In the genomic region with DNA sequence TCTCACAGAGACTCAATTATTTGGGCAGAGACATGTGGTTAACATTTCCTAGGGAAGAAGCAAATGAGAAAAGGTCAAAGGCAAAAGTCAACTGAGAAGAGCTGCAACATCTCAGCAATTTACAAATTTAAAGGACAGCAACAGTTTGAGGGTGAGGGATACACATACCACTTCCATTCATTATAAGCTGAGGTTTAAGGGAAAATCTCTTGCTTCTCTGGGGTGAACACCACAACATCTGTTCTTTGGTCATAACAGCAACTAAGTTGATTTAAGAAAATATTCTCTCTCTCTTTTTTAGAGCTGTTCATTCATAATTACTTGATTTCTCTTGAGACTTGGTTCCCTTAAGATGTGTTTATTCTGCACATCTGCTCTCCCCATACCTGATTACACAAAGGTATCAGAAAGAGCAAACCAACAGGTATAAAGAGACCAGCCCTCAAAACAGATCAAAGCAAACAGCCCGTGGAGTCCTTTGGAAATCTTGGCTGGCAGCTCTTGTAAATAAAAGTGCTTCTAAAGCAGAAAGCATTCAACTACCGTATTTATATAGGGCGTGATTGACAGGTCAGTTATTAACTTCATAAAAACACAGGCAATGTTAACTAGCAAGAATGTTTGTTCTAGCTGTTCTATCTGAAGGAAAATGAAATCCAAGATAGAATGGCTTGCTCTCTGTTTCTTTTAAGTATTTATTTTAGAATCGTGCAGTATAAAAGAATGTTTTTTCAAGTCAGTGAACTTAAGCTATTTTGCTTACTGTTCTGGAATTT, we compare ENCODE assay signal across 1 cellular context.
A peak's percentile ranks its signal among the peaks of the same experiment; 100 is the strongest.
TF ChIP-seq lines count a peak whose summit lies in the region.

No MANE protein-coding gene starts in this region.

TF ChIP-seq in HepG2, 621 proteins besides CTCF, POLR2A, EP300 and RAD21 (continued from another document and continues in another):
- TF ChIP-seq NFIC (IDR thresholded peaks at IDR 0.05; ENCODE audit: low read length) (peak; percentile 93), DMAP1 (CRISPR knock-in tag; IDR thresholded peaks at IDR 0.05) (0 out of 2 replicates have a peak, but pooled peaks have one; percentile 30), ARNTL (CRISPR knock-in tag; IDR thresholded peaks at IDR 0.05) (no peak), ZNF337 (CRISPR knock-in tag; IDR thresholded peaks at IDR 0.05; ENCODE audit: borderline replicate concordance, low read depth) (0 out of 2 replicates have a peak, but pooled peaks have one; percentile 66), ERF (CRISPR knock-in tag; IDR thresholded peaks at IDR 0.05) (peak; percentile 47; the same call in 1 of the 2 replicates), HDAC6 (IDR thresholded peaks at IDR 0.05; ENCODE audit: low read depth, low read length) (no peak), GATAD2A (CRISPR knock-in tag; IDR thresholded peaks at IDR 0.05) (peak; percentile 97), NFKB2 (CRISPR knock-in tag; IDR thresholded peaks at IDR 0.05; ENCODE audit: borderline replicate concordance) (no peak), ZSCAN9 (CRISPR knock-in tag; IDR thresholded peaks at IDR 0.05; ENCODE audit: borderline replicate concordance) (no peak; the same call in 1 of the 2 replicates), HDAC1 (CRISPR knock-in tag; IDR thresholded peaks at IDR 0.05) (peak; percentile 54; the same call in 1 of the 2 replicates)
- TF ChIP-seq, protein P1, sequence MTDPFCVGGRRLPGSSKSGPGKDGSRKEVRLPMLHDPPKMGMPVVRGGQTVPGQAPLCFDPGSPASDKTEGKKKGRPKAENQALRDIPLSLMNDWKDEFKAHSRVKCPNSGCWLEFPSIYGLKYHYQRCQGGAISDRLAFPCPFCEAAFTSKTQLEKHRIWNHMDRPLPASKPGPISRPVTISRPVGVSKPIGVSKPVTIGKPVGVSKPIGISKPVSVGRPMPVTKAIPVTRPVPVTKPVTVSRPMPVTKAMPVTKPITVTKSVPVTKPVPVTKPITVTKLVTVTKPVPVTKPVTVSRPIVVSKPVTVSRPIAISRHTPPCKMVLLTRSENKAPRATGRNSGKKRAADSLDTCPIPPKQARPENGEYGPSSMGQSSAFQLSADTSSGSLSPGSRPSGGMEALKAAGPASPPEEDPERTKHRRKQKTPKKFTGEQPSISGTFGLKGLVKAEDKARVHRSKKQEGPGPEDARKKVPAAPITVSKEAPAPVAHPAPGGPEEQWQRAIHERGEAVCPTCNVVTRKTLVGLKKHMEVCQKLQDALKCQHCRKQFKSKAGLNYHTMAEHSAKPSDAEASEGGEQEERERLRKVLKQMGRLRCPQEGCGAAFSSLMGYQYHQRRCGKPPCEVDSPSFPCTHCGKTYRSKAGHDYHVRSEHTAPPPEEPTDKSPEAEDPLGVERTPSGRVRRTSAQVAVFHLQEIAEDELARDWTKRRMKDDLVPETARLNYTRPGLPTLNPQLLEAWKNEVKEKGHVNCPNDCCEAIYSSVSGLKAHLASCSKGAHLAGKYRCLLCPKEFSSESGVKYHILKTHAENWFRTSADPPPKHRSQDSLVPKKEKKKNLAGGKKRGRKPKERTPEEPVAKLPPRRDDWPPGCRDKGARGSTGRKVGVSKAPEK (CRISPR knock-in tag; IDR thresholded peaks at IDR 0.05; ENCODE audit: borderline replicate concordance), result no peak
- TF ChIP-seq, protein P2, sequence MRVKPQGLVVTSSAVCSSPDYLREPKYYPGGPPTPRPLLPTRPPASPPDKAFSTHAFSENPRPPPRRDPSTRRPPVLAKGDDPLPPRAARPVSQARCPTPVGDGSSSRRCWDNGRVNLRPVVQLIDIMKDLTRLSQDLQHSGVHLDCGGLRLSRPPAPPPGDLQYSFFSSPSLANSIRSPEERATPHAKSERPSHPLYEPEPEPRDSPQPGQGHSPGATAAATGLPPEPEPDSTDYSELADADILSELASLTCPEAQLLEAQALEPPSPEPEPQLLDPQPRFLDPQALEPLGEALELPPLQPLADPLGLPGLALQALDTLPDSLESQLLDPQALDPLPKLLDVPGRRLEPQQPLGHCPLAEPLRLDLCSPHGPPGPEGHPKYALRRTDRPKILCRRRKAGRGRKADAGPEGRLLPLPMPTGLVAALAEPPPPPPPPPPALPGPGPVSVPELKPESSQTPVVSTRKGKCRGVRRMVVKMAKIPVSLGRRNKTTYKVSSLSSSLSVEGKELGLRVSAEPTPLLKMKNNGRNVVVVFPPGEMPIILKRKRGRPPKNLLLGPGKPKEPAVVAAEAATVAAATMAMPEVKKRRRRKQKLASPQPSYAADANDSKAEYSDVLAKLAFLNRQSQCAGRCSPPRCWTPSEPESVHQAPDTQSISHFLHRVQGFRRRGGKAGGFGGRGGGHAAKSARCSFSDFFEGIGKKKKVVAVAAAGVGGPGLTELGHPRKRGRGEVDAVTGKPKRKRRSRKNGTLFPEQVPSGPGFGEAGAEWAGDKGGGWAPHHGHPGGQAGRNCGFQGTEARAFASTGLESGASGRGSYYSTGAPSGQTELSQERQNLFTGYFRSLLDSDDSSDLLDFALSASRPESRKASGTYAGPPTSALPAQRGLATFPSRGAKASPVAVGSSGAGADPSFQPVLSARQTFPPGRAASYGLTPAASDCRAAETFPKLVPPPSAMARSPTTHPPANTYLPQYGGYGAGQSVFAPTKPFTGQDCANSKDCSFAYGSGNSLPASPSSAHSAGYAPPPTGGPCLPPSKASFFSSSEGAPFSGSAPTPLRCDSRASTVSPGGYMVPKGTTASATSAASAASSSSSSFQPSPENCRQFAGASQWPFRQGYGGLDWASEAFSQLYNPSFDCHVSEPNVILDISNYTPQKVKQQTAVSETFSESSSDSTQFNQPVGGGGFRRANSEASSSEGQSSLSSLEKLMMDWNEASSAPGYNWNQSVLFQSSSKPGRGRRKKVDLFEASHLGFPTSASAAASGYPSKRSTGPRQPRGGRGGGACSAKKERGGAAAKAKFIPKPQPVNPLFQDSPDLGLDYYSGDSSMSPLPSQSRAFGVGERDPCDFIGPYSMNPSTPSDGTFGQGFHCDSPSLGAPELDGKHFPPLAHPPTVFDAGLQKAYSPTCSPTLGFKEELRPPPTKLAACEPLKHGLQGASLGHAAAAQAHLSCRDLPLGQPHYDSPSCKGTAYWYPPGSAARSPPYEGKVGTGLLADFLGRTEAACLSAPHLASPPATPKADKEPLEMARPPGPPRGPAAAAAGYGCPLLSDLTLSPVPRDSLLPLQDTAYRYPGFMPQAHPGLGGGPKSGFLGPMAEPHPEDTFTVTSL (CRISPR knock-in tag; IDR thresholded peaks at IDR 0.05; ENCODE audit: borderline replicate concordance), result peak; percentile 98
- TF ChIP-seq, protein P3, sequence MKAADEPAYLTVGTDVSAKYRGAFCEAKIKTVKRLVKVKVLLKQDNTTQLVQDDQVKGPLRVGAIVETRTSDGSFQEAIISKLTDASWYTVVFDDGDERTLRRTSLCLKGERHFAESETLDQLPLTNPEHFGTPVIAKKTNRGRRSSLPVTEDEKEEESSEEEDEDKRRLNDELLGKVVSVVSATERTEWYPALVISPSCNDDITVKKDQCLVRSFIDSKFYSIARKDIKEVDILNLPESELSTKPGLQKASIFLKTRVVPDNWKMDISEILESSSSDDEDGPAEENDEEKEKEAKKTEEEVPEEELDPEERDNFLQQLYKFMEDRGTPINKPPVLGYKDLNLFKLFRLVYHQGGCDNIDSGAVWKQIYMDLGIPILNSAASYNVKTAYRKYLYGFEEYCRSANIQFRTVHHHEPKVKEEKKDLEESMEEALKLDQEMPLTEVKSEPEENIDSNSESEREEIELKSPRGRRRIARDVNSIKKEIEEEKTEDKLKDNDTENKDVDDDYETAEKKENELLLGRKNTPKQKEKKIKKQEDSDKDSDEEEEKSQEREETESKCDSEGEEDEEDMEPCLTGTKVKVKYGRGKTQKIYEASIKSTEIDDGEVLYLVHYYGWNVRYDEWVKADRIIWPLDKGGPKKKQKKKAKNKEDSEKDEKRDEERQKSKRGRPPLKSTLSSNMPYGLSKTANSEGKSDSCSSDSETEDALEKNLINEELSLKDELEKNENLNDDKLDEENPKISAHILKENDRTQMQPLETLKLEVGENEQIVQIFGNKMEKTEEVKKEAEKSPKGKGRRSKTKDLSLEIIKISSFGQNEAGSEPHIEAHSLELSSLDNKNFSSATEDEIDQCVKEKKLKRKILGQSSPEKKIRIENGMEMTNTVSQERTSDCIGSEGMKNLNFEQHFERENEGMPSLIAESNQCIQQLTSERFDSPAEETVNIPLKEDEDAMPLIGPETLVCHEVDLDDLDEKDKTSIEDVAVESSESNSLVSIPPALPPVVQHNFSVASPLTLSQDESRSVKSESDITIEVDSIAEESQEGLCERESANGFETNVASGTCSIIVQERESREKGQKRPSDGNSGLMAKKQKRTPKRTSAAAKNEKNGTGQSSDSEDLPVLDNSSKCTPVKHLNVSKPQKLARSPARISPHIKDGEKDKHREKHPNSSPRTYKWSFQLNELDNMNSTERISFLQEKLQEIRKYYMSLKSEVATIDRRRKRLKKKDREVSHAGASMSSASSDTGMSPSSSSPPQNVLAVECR (CRISPR knock-in tag; IDR thresholded peaks at IDR 0.05; ENCODE audit: borderline replicate concordance), result peak; percentile 19; the same call in 1 of the 2 replicates
- TF ChIP-seq, protein P4, sequence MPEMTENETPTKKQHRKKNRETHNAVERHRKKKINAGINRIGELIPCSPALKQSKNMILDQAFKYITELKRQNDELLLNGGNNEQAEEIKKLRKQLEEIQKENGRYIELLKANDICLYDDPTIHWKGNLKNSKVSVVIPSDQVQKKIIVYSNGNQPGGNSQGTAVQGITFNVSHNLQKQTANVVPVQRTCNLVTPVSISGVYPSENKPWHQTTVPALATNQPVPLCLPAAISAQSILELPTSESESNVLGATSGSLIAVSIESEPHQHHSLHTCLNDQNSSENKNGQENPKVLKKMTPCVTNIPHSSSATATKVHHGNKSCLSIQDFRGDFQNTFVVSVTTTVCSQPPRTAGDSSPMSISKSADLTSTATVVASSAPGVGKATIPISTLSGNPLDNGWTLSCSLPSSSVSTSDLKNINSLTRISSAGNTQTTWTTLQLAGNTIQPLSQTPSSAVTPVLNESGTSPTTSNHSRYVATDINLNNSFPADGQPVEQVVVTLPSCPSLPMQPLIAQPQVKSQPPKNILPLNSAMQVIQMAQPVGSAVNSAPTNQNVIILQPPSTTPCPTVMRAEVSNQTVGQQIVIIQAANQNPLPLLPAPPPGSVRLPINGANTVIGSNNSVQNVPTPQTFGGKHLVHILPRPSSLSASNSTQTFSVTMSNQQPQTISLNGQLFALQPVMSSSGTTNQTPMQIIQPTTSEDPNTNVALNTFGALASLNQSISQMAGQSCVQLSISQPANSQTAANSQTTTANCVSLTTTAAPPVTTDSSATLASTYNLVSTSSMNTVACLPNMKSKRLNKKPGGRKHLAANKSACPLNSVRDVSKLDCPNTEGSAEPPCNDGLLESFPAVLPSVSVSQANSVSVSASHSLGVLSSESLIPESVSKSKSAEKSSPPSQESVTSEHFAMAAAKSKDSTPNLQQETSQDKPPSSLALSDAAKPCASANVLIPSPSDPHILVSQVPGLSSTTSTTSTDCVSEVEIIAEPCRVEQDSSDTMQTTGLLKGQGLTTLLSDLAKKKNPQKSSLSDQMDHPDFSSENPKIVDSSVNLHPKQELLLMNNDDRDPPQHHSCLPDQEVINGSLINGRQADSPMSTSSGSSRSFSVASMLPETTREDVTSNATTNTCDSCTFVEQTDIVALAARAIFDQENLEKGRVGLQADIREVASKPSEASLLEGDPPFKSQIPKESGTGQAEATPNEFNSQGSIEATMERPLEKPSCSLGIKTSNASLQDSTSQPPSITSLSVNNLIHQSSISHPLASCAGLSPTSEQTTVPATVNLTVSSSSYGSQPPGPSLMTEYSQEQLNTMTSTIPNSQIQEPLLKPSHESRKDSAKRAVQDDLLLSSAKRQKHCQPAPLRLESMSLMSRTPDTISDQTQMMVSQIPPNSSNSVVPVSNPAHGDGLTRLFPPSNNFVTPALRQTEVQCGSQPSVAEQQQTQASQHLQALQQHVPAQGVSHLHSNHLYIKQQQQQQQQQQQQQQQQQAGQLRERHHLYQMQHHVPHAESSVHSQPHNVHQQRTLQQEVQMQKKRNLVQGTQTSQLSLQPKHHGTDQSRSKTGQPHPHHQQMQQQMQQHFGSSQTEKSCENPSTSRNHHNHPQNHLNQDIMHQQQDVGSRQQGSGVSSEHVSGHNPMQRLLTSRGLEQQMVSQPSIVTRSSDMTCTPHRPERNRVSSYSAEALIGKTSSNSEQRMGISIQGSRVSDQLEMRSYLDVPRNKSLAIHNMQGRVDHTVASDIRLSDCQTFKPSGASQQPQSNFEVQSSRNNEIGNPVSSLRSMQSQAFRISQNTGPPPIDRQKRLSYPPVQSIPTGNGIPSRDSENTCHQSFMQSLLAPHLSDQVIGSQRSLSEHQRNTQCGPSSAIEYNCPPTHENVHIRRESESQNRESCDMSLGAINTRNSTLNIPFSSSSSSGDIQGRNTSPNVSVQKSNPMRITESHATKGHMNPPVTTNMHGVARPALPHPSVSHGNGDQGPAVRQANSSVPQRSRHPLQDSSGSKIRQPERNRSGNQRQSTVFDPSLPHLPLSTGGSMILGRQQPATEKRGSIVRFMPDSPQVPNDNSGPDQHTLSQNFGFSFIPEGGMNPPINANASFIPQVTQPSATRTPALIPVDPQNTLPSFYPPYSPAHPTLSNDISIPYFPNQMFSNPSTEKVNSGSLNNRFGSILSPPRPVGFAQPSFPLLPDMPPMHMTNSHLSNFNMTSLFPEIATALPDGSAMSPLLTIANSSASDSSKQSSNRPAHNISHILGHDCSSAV (CRISPR knock-in tag; IDR thresholded peaks at IDR 0.05; ENCODE audit: borderline replicate concordance), result no peak
- TF ChIP-seq, protein P5, sequence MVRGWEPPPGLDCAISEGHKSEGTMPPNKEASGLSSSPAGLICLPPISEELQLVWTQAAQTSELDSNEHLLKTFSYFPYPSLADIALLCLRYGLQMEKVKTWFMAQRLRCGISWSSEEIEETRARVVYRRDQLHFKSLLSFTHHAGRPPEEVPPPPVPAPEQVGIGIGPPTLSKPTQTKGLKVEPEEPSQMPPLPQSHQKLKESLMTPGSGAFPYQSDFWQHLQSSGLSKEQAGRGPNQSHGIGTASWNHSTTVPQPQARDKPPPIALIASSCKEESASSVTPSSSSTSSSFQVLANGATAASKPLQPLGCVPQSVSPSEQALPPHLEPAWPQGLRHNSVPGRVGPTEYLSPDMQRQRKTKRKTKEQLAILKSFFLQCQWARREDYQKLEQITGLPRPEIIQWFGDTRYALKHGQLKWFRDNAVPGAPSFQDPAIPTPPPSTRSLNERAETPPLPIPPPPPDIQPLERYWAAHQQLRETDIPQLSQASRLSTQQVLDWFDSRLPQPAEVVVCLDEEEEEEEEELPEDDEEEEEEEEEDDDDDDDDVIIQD (CRISPR knock-in tag; IDR thresholded peaks at IDR 0.05; ENCODE audit: low read depth), result peak; percentile 83
